9 cellular contexts compared by ENCODE assay signal in the genomic region with DNA sequence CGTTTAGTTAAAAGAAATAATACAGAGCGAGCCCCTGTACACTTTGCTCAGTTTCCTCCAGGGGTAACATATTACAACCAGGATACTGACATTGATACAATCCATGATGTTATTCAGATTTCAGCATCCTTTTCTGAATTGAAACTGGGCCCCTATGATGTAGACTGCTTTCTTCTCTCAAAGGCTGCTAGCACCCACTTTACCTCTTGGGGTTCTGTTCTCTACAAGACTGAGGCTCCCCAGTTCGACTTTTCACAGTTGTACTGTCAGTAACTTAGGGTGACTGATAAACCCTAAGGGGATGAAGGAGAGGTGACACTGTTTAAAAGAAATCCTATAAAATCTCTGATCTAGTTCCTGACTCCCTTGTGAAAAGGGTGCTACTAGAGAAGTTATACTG. TPM values are rescaled to one million over a fixed set of nuclear protein-coding genes. Genes with fewer than 3 reads are reported as not detected.
DNase-seq lines count a peak whose midpoint lies in the region; ATAC-seq, FAIRE-seq and TF ChIP-seq lines count a peak whose summit lies in the region.
"Had no signal": no experiment of that assay in that cellular context is flagged by ENCODE, and none has a peak within 500 bp of the region (broad histone marks: within the 10 kb centered on the region; RNA-seq: fewer than 3 reads in every experiment).

No MANE protein-coding gene starts in this region.

- H3K4me3 ChIP-seq in Panc1 (ENCODE audit: low read depth in 2 of 2, low read length in 2 of 2) (peak overlapping the region; percentile 92 to 98), esophagus squamous epithelium (peak overlapping the region; percentile 79 to 97 (median 80)), gastrocnemius medialis (peak overlapping the region; percentile 86 to 100 (median 93))

- H3K27ac ChIP-seq in Panc1 (ENCODE audit: low read length) (peak overlapping the region; percentile 96), esophagus squamous epithelium (peak overlapping the region; percentile 87 to 96 (median 93)), gastrocnemius medialis (peak overlapping the region; percentile 88 to 96 (median 93))

- WGBS in esophagus squamous epithelium, 2 donors = 36 to 44% methylated on average over 3 of the region's 3 CpGs

- no TSS peak for BruUV-seq in Panc1 (replicated peaks; lab: Mats Ljungman, UMichigan)

- H3K9me3 ChIP-seq in Panc1 (ENCODE audit: control insufficient read depth, insufficient read depth, low read depth, low read length) (no peaks in the 10 kb centered on the region), esophagus squamous epithelium (no peaks in the 10 kb centered on the region), gastrocnemius medialis (no peaks in the 10 kb centered on the region)

- TF ChIP-seq CTCF in Panc1 (IDR thresholded peaks at IDR 0.05) (no peak), esophagus squamous epithelium (IDR thresholded peaks at IDR 0.05) (no peak), gastrocnemius medialis (IDR thresholded peaks at IDR 0.05 in 4 of 5, conservative IDR thresholded peaks at IDR 0.05 in 1 of 5) (no peak)

- ATAC-seq in GM21526 (IDR thresholded peaks at IDR 0.05; ENCODE audit: low FRiP score, unreplicated experiment) = peak; percentile 21
- ATAC-seq in Panc1 = no peak
- no peak for ATAC-seq in gastrocnemius medialis

- FAIRE-seq in H54 (lab: Jason Lieb, UNC) = no peak
- FAIRE-seq: TTC549 had no signal

- H3K4me1 ChIP-seq in Panc1 (ENCODE audit: control insufficient read depth, insufficient read depth, low read length) (peaks cover 5% of the 10 kb centered on the region; the same call in 1 of the 2 replicates), esophagus squamous epithelium (peaks cover 0 to 31% (median 12%) of the 10 kb centered on the region in 3 donors), gastrocnemius medialis (peaks cover 14% of the 10 kb centered on the region in 2 donors)

- H3K36me3 ChIP-seq in Panc1 (ENCODE audit: control insufficient read depth, insufficient read depth, low read length) (peaks cover 13% of the 10 kb centered on the region; the same call in 1 of the 2 replicates), esophagus squamous epithelium (peaks cover 5 to 43% (median 15%) of the 10 kb centered on the region in 3 donors), gastrocnemius medialis (peaks cover 0 to 38% of the 10 kb centered on the region in 2 donors)

- DNase-seq in Panc1 (ENCODE audit: low read depth, low spot score) (no peak), esophagus squamous epithelium (lab: John Stamatoyannopoulos, UW) (no peak), gastrocnemius medialis (no peak), NCI-H446 (lab: John Stamatoyannopoulos, UW) (no peak), SIG-M5 treated with dmso at 0.1 percent for 504 hours (lab: John Stamatoyannopoulos, UW; ENCODE audit: unreplicated experiment) (no peak), H54 (ENCODE audit: insufficient read length, low spot score) (no peak), GF-D8 (lab: John Stamatoyannopoulos, UW) (no peak)

- CTCF ChIA-PET in Panc1 (lab: Charles Lee) = no interaction called here

- POLR2A ChIA-PET in Panc1 (lab: Charles Lee) = no interaction called here

- TF ChIP-seq POLR2A in esophagus squamous epithelium (IDR thresholded peaks at IDR 0.05) (no peak), gastrocnemius medialis (IDR thresholded peaks at IDR 0.05) (no peak), H54 (IDR thresholded peaks at IDR 0.05; ENCODE audit: low read depth, low read length) (no peak)

- H3K27me3 ChIP-seq in Panc1 (ENCODE audit: control insufficient read depth, insufficient read depth, low read length) (no peaks in the 10 kb centered on the region), esophagus squamous epithelium (no peaks in the 10 kb centered on the region), gastrocnemius medialis (no peaks in the 10 kb centered on the region)

- in situ Hi-C loops in Panc1 (cut with HindIII; ENCODE audit: low pct_unique_long_range_greater_than_20kb, low sequenced_read_pairs) (no loop called here), gastrocnemius medialis (cut with MboI; ENCODE audit: low sequenced_read_pairs in 4 of 4) (no loop called here)

- intact Hi-C loops in Panc1 (cut with micrococcal nuclease; ENCODE audit: unreplicated experiment) = no loop called here
- intact Hi-C loops in esophagus squamous epithelium (cut with DNase I) = no loop called here
- intact Hi-C loops in gastrocnemius medialis (cut with DNase I; ENCODE audit: low total_unique reads) = loop anchor here (5.0 kb wide), 1 partner anchor 38 kb away; the partner anchor contains the start of gene DIABLO

RNA-seq across cellular contexts. Expression of gene VPS33A, which starts 0.9 kb away (rescaled TPM):
- total RNA-seq in Panc1 (2021; ENCODE audit: unreplicated experiment) (35.2 TPM), esophagus squamous epithelium (10 to 100 TPM; 11.5 to 16.7 (median 12.6) TPM), gastrocnemius medialis (10 to 100 TPM; 16.1 to 27.1 (median 20.5) TPM)
- polyA plus RNA-seq in Panc1 (2012; ENCODE audit: insufficient read length) = 21.5 TPM

RNA-seq across cellular contexts. Expression of gene DIABLO, which starts 39.6 kb away (rescaled TPM):
- total RNA-seq in Panc1 (2021; ENCODE audit: unreplicated experiment) = 71.5 TPM
- 44.3 TPM for polyA plus RNA-seq in Panc1 (2012; ENCODE audit: insufficient read length)
- total RNA-seq in esophagus squamous epithelium = 10 to 100 TPM; 21.6 to 50.0 (median 41.3) TPM
- 10 to 100 TPM; 32.8 to 63.8 (median 44.5) TPM for total RNA-seq in gastrocnemius medialis
